ENCODE assay signal across 30 cellular contexts in genomic region chr6:1765160-1765900, GRCh38.
"Had no signal": no experiment of that assay in that cellular context is flagged by ENCODE, and none has a peak within 500 bp of the region (broad histone marks: within the 10 kb centered on the region; RNA-seq: fewer than 3 reads in every experiment).

No MANE protein-coding gene starts in this region.

- H3K36me3 Mint-ChIP-seq: neural progenitor cell had no signal

- H3K9me3 Mint-ChIP-seq: activated CD4-positive, alpha-beta memory T cell treated with anti-CD3 and anti-CD28 coated beads for 36 hours; activated naive CD8-positive, alpha-beta T cell treated with anti-CD3 and anti-CD28 coated beads, Interleukin-2, amount 50 U/mL, for 24 hours; central memory CD8-positive, alpha-beta T cell; naive thymus-derived CD8-positive, alpha-beta T cell; neural progenitor cell; stimulated activated naive B cell treated with anti-CD40 and anti-IgM and Interleukin-4, amounts not matched to agents 10 μg/mL and 1 μg/mL and 100 μg/mL, for 72 hours; T-helper 1 cell treated with Interleukin-12 subunit alpha and Interleukin-12 subunit beta and Interleukin-4 antibody, amounts not matched to agents 30 μg/mL and 1 μg/mL, for 36 hours had no signal

- H3K4me1 Mint-ChIP-seq: stimulated activated naive B cell treated with anti-CD40 and anti-IgM and Interleukin-4, amounts not matched to agents 10 μg/mL and 1 μg/mL and 100 μg/mL, for 72 hours had no signal

- H3K9me3 ChIP-seq: gastrocnemius medialis, SK-N-SH, suprapubic skin had no signal

- H3K27me3 ChIP-seq: gastrocnemius medialis, hepatocyte, neural progenitor cell, suprapubic skin had no signal

- DNase-seq: activated CD4-positive, alpha-beta memory T cell treated with anti-CD3 and anti-CD28 coated beads for 36 hours; activated CD4-positive, alpha-beta T cell treated with anti-CD3 and anti-CD28 coated beads for 48 hours; activated CD8-positive, alpha-beta memory T cell treated with anti-CD3 and anti-CD28 coated beads, Interleukin-2, amount 50 U/mL, for 4 hours; activated gamma-delta T cell; activated naive CD4-positive, alpha-beta T cell treated with anti-CD3 and anti-CD28 coated beads, Interleukin-2, amount 50 U/mL, for 16 hours; activated naive CD8-positive, alpha-beta T cell treated with anti-CD3 and anti-CD28 coated beads, Interleukin-2, amount 50 U/mL, for 24 hours; activated T-cell treated with anti-CD3 and anti-CD28 coated beads, Interleukin-2, amount 50 U/mL, for 1 hour; amygdala; effector CD8-positive, alpha-beta T cell; erythroblast; gastrocnemius medialis; glutamatergic neuron; islet precursor cell; midbrain; naive thymus-derived CD8-positive, alpha-beta T cell; occipital lobe; posterior cingulate gyrus; SK-N-SH; stimulated activated CD4-positive, alpha-beta T cell treated with anti-CD3 and anti-CD28 coated beads, Interleukin-1b, Interleukin-23, amount 100 ng/mL, for 48 hours; stimulated activated naive B cell treated with anti-CD40 and anti-IgM and Interleukin-4, amounts not matched to agents 10 μg/mL and 1 μg/mL and 100 μg/mL, for 72 hours; SW 1271; T-helper 9 cell had no signal

- H3K9me2 ChIP-seq: SK-N-SH had no signal

- H3K4me3 ChIP-seq: gastrocnemius medialis, hepatocyte, neural progenitor cell, smooth muscle cell, suprapubic skin had no signal

- ATAC-seq: activated CD4-positive, CD25-positive, alpha-beta regulatory T cell treated with anti-CD3 and anti-CD28 coated beads, Interleukin-2, amount 50 U/mL, for 24 hours; activated naive CD8-positive, alpha-beta T cell treated with anti-CD3 and anti-CD28 coated beads, Interleukin-2, amount 50 U/mL, for 24 hours; gastrocnemius medialis; naive thymus-derived CD8-positive, alpha-beta T cell; stimulated activated naive B cell treated with anti-CD40 and anti-IgM and Interleukin-4, amounts not matched to agents 10 μg/mL and 1 μg/mL and 100 μg/mL, for 72 hours had no signal

- H3K4me3 Mint-ChIP-seq: activated CD4-positive, alpha-beta memory T cell treated with anti-CD3 and anti-CD28 coated beads for 36 hours; activated naive CD8-positive, alpha-beta T cell treated with anti-CD3 and anti-CD28 coated beads, Interleukin-2, amount 50 U/mL, for 24 hours; central memory CD8-positive, alpha-beta T cell; naive thymus-derived CD8-positive, alpha-beta T cell; neural progenitor cell; stimulated activated naive B cell treated with anti-CD40 and anti-IgM and Interleukin-4, amounts not matched to agents 10 μg/mL and 1 μg/mL and 100 μg/mL, for 72 hours; T-helper 1 cell treated with Interleukin-12 subunit alpha and Interleukin-12 subunit beta and Interleukin-4 antibody, amounts not matched to agents 30 μg/mL and 1 μg/mL, for 36 hours had no signal

- H2AFZ ChIP-seq: hepatocyte, neural progenitor cell had no signal

- H3K79me2 ChIP-seq: hepatocyte had no signal

- H3K36me3 ChIP-seq: gastrocnemius medialis, neural progenitor cell, suprapubic skin had no signal

- H3K27ac Mint-ChIP-seq: activated CD4-positive, alpha-beta memory T cell treated with anti-CD3 and anti-CD28 coated beads for 36 hours; activated naive CD8-positive, alpha-beta T cell treated with anti-CD3 and anti-CD28 coated beads, Interleukin-2, amount 50 U/mL, for 24 hours; neural progenitor cell; stimulated activated naive B cell treated with anti-CD40 and anti-IgM and Interleukin-4, amounts not matched to agents 10 μg/mL and 1 μg/mL and 100 μg/mL, for 72 hours; T-helper 1 cell treated with Interleukin-12 subunit alpha and Interleukin-12 subunit beta and Interleukin-4 antibody, amounts not matched to agents 30 μg/mL and 1 μg/mL, for 36 hours had no signal

- H3K9ac ChIP-seq: neural progenitor cell, SK-N-SH had no signal

- H3K27ac ChIP-seq: gastrocnemius medialis, hepatocyte, neural progenitor cell, suprapubic skin, VCaP had no signal

- H3K4me2 ChIP-seq: hepatocyte, neural progenitor cell, SK-N-SH, smooth muscle cell had no signal

- H3K27me3 Mint-ChIP-seq: activated CD4-positive, alpha-beta memory T cell treated with anti-CD3 and anti-CD28 coated beads for 36 hours; activated naive CD8-positive, alpha-beta T cell treated with anti-CD3 and anti-CD28 coated beads, Interleukin-2, amount 50 U/mL, for 24 hours; central memory CD8-positive, alpha-beta T cell; naive thymus-derived CD8-positive, alpha-beta T cell; stimulated activated naive B cell treated with anti-CD40 and anti-IgM and Interleukin-4, amounts not matched to agents 10 μg/mL and 1 μg/mL and 100 μg/mL, for 72 hours had no signal
